In the genomic region with DNA sequence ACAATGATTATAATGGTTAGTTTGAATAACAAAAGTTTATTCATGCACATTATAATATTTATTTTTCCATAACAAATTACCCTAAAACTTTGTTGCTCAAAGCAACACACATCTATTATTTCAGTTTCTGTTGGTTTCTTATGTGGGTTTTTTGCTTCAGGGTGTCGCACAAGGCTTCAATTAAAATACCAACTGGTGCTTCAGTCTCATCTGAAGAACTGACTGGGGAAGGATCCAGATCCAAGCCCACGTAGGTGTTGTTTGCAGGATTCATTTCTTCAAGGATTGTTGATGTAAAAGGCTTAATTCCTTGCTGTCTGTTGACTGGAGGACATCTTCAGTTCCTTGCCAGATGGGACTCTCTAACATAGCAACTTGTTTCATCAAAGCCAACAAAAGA, we compare ENCODE assay signal across 9 cellular contexts.
"Had no signal": no experiment of that assay in that cellular context is flagged by ENCODE, and none has a peak within 500 bp of the region (broad histone marks: within the 10 kb centered on the region; RNA-seq: fewer than 3 reads in every experiment).

No MANE protein-coding gene starts in this region.

- H3K4me1 Mint-ChIP-seq: GM23338, H9 had no signal

- H3K4me3 ChIP-seq: GM23248, GM23338, HAP-1 had no signal

- H2AFZ ChIP-seq: GM23248, GM23338 had no signal

- H3K4me2 ChIP-seq: GM23338 had no signal

- H3K9ac ChIP-seq: GM23248 had no signal

- DNase-seq: GM23248, GOT3, H7, H9, HCEC 1CT, HFFc6 had no signal

- ATAC-seq: GM23338, HCT116 had no signal

- H3K4me1 ChIP-seq: HAP-1 had no signal

- H3K4me3 Mint-ChIP-seq: GM23338, H9, HFFc6 had no signal

- H3K27ac Mint-ChIP-seq: GM23338, H9, HFFc6 had no signal

- H3K27ac ChIP-seq: GM23248 had no signal

- H3K9me3 ChIP-seq: HAP-1 had no signal

- H3K36me3 ChIP-seq: HAP-1 had no signal
